ENCODE assay signal across 22 cellular contexts in the genomic region with DNA sequence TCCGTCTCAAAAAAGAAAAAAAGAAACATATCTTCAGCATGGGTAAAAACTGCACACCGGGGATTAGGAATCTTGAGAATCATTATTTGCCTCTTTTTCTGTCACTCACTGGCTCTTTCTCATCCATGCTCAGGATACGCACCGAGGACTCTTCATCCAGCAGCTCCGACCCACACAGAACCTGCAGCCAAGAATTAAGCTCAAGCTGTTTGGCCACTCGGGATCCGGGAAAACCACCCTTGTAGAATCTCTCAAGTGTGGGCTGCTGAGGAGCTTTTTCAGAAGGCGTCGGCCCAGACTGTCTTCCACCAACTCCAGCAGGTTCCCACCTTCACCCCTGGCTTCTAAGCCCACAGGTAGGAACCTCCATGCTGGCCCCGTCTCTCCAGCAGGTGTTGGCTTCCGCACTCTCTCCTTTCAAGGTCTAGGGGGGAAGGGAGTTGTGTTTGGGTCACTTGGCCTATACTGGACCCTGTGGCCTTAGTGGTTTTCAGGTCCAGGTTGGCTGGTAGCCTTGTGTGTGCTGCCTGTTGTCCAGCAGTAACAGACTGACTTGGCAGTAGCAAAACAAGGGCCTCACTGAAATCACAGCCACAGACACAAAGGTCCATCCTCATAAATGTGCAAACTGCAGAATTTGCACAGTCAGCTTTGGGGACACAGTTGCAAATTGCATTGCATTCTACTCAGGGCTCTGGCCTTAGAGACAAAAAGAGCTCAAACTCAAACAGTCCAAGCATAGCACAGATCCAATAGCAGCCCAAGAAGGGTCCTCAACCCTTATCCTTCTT. TPM values are rescaled to one million over a fixed set of nuclear protein-coding genes. Genes with fewer than 3 reads are reported as not detected.
DNase-seq lines count a peak whose midpoint lies in the region; ATAC-seq and TF ChIP-seq lines count a peak whose summit lies in the region.
"Had no signal": no experiment of that assay in that cellular context is flagged by ENCODE, and none has a peak within 500 bp of the region (broad histone marks: within the 10 kb centered on the region; RNA-seq: fewer than 3 reads in every experiment).

No MANE protein-coding gene starts in this region.

- TF ChIP-seq CTCF in KMS-11 (conservative IDR thresholded peaks at IDR 0.05; ENCODE audit: low read depth, low read length) (no peak), liver (IDR thresholded peaks at IDR 0.05; ENCODE audit: low read depth, low read length, missing input control) (no peak), upper lobe of left lung (IDR thresholded peaks at IDR 0.05) (no peak)

- no peak overlapping the region for H2AFZ ChIP-seq in KMS-11 (ENCODE audit: low read depth)

- H3K79me2 ChIP-seq in KMS-11 (ENCODE audit: insufficient read depth, low read depth): no peaks in the 10 kb centered on the region

- no peak for TF ChIP-seq EP300 in upper lobe of left lung (IDR thresholded peaks at IDR 0.05)

- H3K27me3 ChIP-seq in KMS-11 (ENCODE audit: insufficient read depth, low read depth) (no peaks in the 10 kb centered on the region), endocrine pancreas (ENCODE audit: control insufficient read depth, insufficient read depth, low read length) (no peaks in the 10 kb centered on the region), liver (ENCODE audit: control insufficient read depth in 4 of 4, insufficient read depth in 4 of 4, low read length in 3 of 4) (no peaks in the 10 kb centered on the region), upper lobe of left lung (no peaks in the 10 kb centered on the region)

- no peak for ATAC-seq in upper lobe of left lung (ENCODE audit: low FRiP score in 2 of 2)
- ATAC-seq in GM18870 (IDR thresholded peaks at IDR 0.05; ENCODE audit: unreplicated experiment): no peak
- ATAC-seq: HCT116, Panc1 had no signal

- no peaks in the 10 kb centered on the region for H3K36me3 ChIP-seq in KMS-11 (ENCODE audit: insufficient read depth)
- H3K36me3 ChIP-seq in endocrine pancreas (ENCODE audit: control insufficient read depth, insufficient read depth, low read length): peaks cover 5% of the 10 kb centered on the region
- peaks cover 0 to 19% (median 4%) of the 10 kb centered on the region in 4 donors for H3K36me3 ChIP-seq in liver (ENCODE audit: control insufficient read depth in 4 of 4, insufficient read depth in 3 of 4, low read depth in 1 of 4, low read length in 3 of 4)
- peaks cover 10 to 20% (median 15%) of the 10 kb centered on the region in 4 donors for H3K36me3 ChIP-seq in upper lobe of left lung

- no peak for TF ChIP-seq RAD21 in liver (IDR thresholded peaks at IDR 0.05)

- no peaks in the 10 kb centered on the region for H3K9me3 ChIP-seq in endocrine pancreas (ENCODE audit: control insufficient read depth, low read length)
- no peaks in the 10 kb centered on the region for H3K9me3 ChIP-seq in liver (ENCODE audit: control insufficient read depth in 4 of 4, low read length in 3 of 4)
- no peaks in the 10 kb centered on the region for H3K9me3 ChIP-seq in upper lobe of left lung

- H3K4me1 ChIP-seq in KMS-11 (ENCODE audit: low read depth, poor library complexity, severe bottlenecking): peaks cover 47% of the 10 kb centered on the region
- peaks cover 4% of the 10 kb centered on the region for H3K4me1 ChIP-seq in endocrine pancreas (ENCODE audit: control insufficient read depth, insufficient read depth, low read length)
- peaks cover 0 to 33% (median 16%) of the 10 kb centered on the region in 4 donors for H3K4me1 ChIP-seq in liver (ENCODE audit: control insufficient read depth in 4 of 4, insufficient read depth in 4 of 4, low read length in 3 of 4)
- peaks cover 10 to 14% (median 12%) of the 10 kb centered on the region in 4 donors for H3K4me1 ChIP-seq in upper lobe of left lung

- H3K4me2 ChIP-seq in KMS-11: peak overlapping the region; percentile 25; the same call in 1 of the 2 replicates

- H3K4me3 ChIP-seq in KMS-11 (IDR thresholded peaks at IDR 0.05; ENCODE audit: insufficient read depth, low read depth, low read length): no peak overlapping the region
- no peak overlapping the region for H3K4me3 ChIP-seq in endocrine pancreas (ENCODE audit: control insufficient read depth, insufficient read depth, low read length)
- H3K4me3 ChIP-seq in liver (ENCODE audit: low read depth in 1 of 3, low read length in 3 of 3): no peak overlapping the region
- H3K4me3 ChIP-seq in upper lobe of left lung: no peak overlapping the region

- H4K20me1 ChIP-seq in KMS-11 (ENCODE audit: insufficient read depth): no peaks in the 10 kb centered on the region

- no peak for DNase-seq in NCI-H1694 (lab: John Stamatoyannopoulos, UW)
- no peak for DNase-seq in dermis blood vessel endothelial cell
- DNase-seq in upper lobe of left lung: no peak
- DNase-seq: AML-193; Calu3; CD8-positive, alpha-beta memory T cell; EL; GF-D8; NCI-H1105 treated with DMSO at 0.1 percent for 48 hours; NCI-H2081; NCI-H2171; NCI-H345; NCI-H524; NCI-H774 had no signal

- no peak for TF ChIP-seq POLR2A in upper lobe of left lung (IDR thresholded peaks at IDR 0.05)

- H3K9ac ChIP-seq in KMS-11: no peak overlapping the region
- peak overlapping the region; percentile 19 for H3K9ac ChIP-seq in endocrine pancreas (ENCODE audit: control insufficient read depth, insufficient read depth, low read length)
- H3K9ac ChIP-seq in liver (ENCODE audit: low read depth in 1 of 2, low read length in 2 of 2): no peak overlapping the region

- WGBS in liver: 92% methylated on average over 11 of the region's 11 CpGs
- 81 to 84% methylated on average over 11 of the region's 11 CpGs for WGBS in upper lobe of left lung, 2 donors

- no peak overlapping the region for H3K27ac ChIP-seq in KMS-11
- peak overlapping the region in 1 of 2 donors; percentile 11 for H3K27ac ChIP-seq in liver (ENCODE audit: low read depth in 1 of 2, low read length in 2 of 2)
- H3K27ac ChIP-seq in upper lobe of left lung: no peak overlapping the region
- H3K27ac ChIP-seq: C4-2B, HL-60 had no signal

TF ChIP-seq in liver, 16 proteins besides CTCF, POLR2A, EP300 and RAD21:
- TF ChIP-seq FOXA1 (IDR thresholded peaks at IDR 0.05): no peak
- TF ChIP-seq, protein P1, sequence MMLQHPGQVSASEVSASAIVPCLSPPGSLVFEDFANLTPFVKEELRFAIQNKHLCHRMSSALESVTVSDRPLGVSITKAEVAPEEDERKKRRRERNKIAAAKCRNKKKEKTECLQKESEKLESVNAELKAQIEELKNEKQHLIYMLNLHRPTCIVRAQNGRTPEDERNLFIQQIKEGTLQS (IDR thresholded peaks at IDR 0.05): no peak
- TF ChIP-seq HNF4G (IDR thresholded peaks at IDR 0.05): no peak
- TF ChIP-seq, protein P2, sequence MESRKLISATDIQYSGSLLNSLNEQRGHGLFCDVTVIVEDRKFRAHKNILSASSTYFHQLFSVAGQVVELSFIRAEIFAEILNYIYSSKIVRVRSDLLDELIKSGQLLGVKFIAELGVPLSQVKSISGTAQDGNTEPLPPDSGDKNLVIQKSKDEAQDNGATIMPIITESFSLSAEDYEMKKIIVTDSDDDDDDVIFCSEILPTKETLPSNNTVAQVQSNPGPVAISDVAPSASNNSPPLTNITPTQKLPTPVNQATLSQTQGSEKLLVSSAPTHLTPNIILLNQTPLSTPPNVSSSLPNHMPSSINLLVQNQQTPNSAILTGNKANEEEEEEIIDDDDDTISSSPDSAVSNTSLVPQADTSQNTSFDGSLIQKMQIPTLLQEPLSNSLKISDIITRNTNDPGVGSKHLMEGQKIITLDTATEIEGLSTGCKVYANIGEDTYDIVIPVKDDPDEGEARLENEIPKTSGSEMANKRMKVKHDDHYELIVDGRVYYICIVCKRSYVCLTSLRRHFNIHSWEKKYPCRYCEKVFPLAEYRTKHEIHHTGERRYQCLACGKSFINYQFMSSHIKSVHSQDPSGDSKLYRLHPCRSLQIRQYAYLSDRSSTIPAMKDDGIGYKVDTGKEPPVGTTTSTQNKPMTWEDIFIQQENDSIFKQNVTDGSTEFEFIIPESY (IDR thresholded peaks at IDR 0.05): no peak
- no peak for TF ChIP-seq SP1 (IDR thresholded peaks at IDR 0.05)
- TF ChIP-seq HNF4A (conservative IDR thresholded peaks at IDR 0.05): peak; percentile 14 to 15
- TF ChIP-seq NR2F2 (IDR thresholded peaks at IDR 0.05): no peak
- TF ChIP-seq YY1 (IDR thresholded peaks at IDR 0.05): no peak

RNA-seq across cellular contexts. Expression of a gene that starts 44.5 kb away (rescaled TPM):
- 100 to 1,000 TPM; 156 to 193 TPM for total RNA-seq in liver
- 100 to 1,000 TPM; 167 to 210 TPM for polyA plus RNA-seq in liver
- 335 and 345 TPM in 2 replicates for total RNA-seq in dermis blood vessel endothelial cell
- total RNA-seq in upper lobe of left lung: 100 to 1,000 TPM in 4 of 6 donors, 10 to 100 TPM in 2; 71.4 to 198 (median 144) TPM
